In the genomic region with DNA sequence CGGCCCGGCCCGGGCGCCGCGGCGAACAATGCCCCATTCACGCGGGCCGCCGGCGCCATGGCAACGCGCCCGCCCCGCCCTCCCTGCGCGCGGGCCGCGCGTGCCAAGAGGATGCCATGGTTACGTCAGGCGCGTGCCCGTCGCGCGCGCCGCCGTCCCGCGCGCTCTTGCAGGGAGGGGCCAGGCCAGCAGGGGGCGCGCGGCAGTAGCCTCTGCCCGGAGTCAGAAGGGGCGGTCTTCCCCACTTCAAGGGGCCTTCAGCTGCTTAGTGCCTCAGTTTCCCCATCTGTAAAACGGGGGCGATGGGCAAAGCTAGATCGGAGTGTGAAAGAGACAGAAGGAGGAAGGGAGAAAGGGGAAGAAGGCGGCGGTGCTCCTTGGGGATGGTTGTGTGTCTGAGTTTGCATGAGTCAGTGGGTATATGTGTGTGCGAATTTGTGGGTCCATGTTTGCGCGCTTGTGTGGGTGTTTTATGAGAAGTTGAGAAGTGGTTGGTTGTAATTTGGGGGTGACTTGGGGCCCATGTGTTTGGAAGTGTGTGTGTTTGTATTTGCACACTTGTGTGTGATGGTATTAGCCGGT, we compare ENCODE assay signal across 1 cellular context.
A peak's percentile ranks its signal among the peaks of the same experiment; 100 is the strongest.
TF ChIP-seq lines count a peak whose summit lies in the region.

No MANE protein-coding gene starts in this region.

TF ChIP-seq in HepG2, 621 proteins besides CTCF, POLR2A, EP300 and RAD21 (continues in another document):
- TF ChIP-seq, protein P1, sequence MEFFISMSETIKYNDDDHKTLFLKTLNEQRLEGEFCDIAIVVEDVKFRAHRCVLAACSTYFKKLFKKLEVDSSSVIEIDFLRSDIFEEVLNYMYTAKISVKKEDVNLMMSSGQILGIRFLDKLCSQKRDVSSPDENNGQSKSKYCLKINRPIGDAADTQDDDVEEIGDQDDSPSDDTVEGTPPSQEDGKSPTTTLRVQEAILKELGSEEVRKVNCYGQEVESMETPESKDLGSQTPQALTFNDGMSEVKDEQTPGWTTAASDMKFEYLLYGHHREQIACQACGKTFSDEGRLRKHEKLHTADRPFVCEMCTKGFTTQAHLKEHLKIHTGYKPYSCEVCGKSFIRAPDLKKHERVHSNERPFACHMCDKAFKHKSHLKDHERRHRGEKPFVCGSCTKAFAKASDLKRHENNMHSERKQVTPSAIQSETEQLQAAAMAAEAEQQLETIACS (CRISPR knock-in tag; IDR thresholded peaks at IDR 0.05), result peak; percentile 99
- TF ChIP-seq ZNF263 (CRISPR knock-in tag; IDR thresholded peaks at IDR 0.05), result no peak
- TF ChIP-seq ZNF589 (CRISPR knock-in tag; conservative IDR thresholded peaks at IDR 0.05), result no peak
- TF ChIP-seq, protein P2, sequence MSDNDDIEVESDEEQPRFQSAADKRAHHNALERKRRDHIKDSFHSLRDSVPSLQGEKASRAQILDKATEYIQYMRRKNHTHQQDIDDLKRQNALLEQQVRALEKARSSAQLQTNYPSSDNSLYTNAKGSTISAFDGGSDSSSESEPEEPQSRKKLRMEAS (IDR thresholded peaks at IDR 0.05), result peak; percentile 63
- TF ChIP-seq, protein P3, sequence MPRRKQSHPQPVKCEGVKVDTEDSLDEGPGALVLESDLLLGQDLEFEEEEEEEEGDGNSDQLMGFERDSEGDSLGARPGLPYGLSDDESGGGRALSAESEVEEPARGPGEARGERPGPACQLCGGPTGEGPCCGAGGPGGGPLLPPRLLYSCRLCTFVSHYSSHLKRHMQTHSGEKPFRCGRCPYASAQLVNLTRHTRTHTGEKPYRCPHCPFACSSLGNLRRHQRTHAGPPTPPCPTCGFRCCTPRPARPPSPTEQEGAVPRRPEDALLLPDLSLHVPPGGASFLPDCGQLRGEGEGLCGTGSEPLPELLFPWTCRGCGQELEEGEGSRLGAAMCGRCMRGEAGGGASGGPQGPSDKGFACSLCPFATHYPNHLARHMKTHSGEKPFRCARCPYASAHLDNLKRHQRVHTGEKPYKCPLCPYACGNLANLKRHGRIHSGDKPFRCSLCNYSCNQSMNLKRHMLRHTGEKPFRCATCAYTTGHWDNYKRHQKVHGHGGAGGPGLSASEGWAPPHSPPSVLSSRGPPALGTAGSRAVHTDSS (CRISPR knock-in tag; conservative IDR thresholded peaks at IDR 0.05), result no peak
- TF ChIP-seq PHF5A (CRISPR knock-in tag; IDR thresholded peaks at IDR 0.05; ENCODE audit: low read depth, unreplicated experiment), result no peak
- TF ChIP-seq MED1 (CRISPR knock-in tag; IDR thresholded peaks at IDR 0.05), result 0 out of 2 replicates have a peak, but pooled peaks have one; percentile 35
- TF ChIP-seq EEA1 (CRISPR knock-in tag; IDR thresholded peaks at IDR 0.05; ENCODE audit: borderline replicate concordance), result 0 out of 2 replicates have a peak, but pooled peaks have one; percentile 44
- TF ChIP-seq, protein P4, sequence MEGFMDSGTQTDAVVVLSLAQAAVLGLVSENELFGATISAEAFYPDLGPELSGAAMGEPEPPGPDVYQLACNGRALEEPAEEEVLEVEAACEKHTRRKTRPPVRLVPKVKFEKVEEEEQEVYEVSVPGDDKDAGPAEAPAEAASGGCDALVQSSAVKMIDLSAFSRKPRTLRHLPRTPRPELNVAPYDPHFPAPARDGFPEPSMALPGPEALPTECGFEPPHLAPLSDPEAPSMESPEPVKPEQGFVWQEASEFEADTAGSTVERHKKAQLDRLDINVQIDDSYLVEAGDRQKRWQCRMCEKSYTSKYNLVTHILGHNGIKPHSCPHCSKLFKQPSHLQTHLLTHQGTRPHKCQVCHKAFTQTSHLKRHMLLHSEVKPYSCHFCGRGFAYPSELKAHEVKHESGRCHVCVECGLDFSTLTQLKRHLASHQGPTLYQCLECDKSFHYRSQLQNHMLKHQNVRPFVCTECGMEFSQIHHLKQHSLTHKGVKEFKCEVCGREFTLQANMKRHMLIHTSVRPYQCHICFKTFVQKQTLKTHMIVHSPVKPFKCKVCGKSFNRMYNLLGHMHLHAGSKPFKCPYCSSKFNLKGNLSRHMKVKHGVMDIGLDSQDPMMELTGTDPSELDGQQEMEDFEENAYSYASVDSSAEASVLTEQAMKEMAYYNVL (CRISPR knock-in tag; IDR thresholded peaks at IDR 0.05; ENCODE audit: borderline replicate concordance), result no peak
- no peak for TF ChIP-seq ZNF891 (CRISPR knock-in tag; IDR thresholded peaks at IDR 0.05)
- no peak for TF ChIP-seq ZNF709 (CRISPR knock-in tag; IDR thresholded peaks at IDR 0.05)
- no peak for TF ChIP-seq MTA3 (CRISPR knock-in tag; IDR thresholded peaks at IDR 0.05)
- TF ChIP-seq ZNF44 (CRISPR knock-in tag; IDR thresholded peaks at IDR 0.05), result no peak
- no peak for TF ChIP-seq ZNF160 (CRISPR knock-in tag; IDR thresholded peaks at IDR 0.05)
- TF ChIP-seq ZSCAN29 (CRISPR knock-in tag; conservative IDR thresholded peaks at IDR 0.05), result no peak; the same call in 1 of the 2 replicates
- no peak for TF ChIP-seq NFE2L1 (CRISPR knock-in tag; IDR thresholded peaks at IDR 0.05; ENCODE audit: borderline replicate concordance)
- no peak for TF ChIP-seq MED8 (CRISPR knock-in tag; IDR thresholded peaks at IDR 0.05; ENCODE audit: insufficient replicate concordance)
- TF ChIP-seq ISL2 (CRISPR knock-in tag; IDR thresholded peaks at IDR 0.05), result no peak
- TF ChIP-seq HHEX (CRISPR knock-in tag; IDR thresholded peaks at IDR 0.05), result no peak
- TF ChIP-seq SPEN (CRISPR knock-in tag; IDR thresholded peaks at IDR 0.05; ENCODE audit: low read depth), result peak; percentile 37; the same call in 1 of the 2 replicates
- TF ChIP-seq ARNTL (CRISPR knock-in tag; IDR thresholded peaks at IDR 0.05), result 0 out of 2 replicates have a peak, but pooled peaks have one; percentile 33
- TF ChIP-seq ZNF335 (CRISPR knock-in tag; IDR thresholded peaks at IDR 0.05), result no peak
- no peak for TF ChIP-seq NRL (CRISPR knock-in tag; IDR thresholded peaks at IDR 0.05; ENCODE audit: borderline replicate concordance)
- 0 out of 2 replicates have a peak, but pooled peaks have one; percentile 52 for TF ChIP-seq FOXO1 (CRISPR knock-in tag; IDR thresholded peaks at IDR 0.05)
- no peak for TF ChIP-seq ZNF460 (CRISPR knock-in tag; IDR thresholded peaks at IDR 0.05; ENCODE audit: borderline replicate concordance)
- peak; percentile 79; the same call in 1 of the 2 replicates for TF ChIP-seq ZNF788 (CRISPR knock-in tag; IDR thresholded peaks at IDR 0.05; ENCODE audit: borderline replicate concordance)
- TF ChIP-seq RFXANK (CRISPR knock-in tag; IDR thresholded peaks at IDR 0.05), result no peak
- peak; percentile 4; the same call in 1 of the 2 replicates for TF ChIP-seq ZNF607 (CRISPR knock-in tag; IDR thresholded peaks at IDR 0.05; ENCODE audit: borderline replicate concordance)
- no peak for TF ChIP-seq ZNF354B (CRISPR knock-in tag; IDR thresholded peaks at IDR 0.05)
- TF ChIP-seq, protein P5, sequence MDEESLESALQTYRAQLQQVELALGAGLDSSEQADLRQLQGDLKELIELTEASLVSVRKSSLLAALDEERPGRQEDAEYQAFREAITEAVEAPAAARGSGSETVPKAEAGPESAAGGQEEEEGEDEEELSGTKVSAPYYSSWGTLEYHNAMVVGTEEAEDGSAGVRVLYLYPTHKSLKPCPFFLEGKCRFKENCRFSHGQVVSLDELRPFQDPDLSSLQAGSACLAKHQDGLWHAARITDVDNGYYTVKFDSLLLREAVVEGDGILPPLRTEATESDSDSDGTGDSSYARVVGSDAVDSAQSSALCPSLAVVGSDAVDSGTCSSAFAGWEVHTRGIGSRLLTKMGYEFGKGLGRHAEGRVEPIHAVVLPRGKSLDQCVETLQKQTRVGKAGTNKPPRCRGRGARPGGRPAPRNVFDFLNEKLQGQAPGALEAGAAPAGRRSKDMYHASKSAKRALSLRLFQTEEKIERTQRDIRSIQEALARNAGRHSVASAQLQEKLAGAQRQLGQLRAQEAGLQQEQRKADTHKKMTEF (CRISPR knock-in tag; IDR thresholded peaks at IDR 0.05), result peak; percentile 30; the same call in 1 of the 2 replicates
- TF ChIP-seq SMAD3 (CRISPR knock-in tag; IDR thresholded peaks at IDR 0.05), result 0 out of 2 replicates have a peak, but pooled peaks have one; percentile 35
- TF ChIP-seq ZMYM4 (CRISPR knock-in tag; IDR thresholded peaks at IDR 0.05), result peak; percentile 50; the same call in 1 of the 2 replicates
- peak; percentile 21; the same call in 1 of the 2 replicates for TF ChIP-seq NCOA2 (CRISPR knock-in tag; IDR thresholded peaks at IDR 0.05)
- no peak for TF ChIP-seq HOXA7 (CRISPR knock-in tag; IDR thresholded peaks at IDR 0.05)
- TF ChIP-seq, protein P6, sequence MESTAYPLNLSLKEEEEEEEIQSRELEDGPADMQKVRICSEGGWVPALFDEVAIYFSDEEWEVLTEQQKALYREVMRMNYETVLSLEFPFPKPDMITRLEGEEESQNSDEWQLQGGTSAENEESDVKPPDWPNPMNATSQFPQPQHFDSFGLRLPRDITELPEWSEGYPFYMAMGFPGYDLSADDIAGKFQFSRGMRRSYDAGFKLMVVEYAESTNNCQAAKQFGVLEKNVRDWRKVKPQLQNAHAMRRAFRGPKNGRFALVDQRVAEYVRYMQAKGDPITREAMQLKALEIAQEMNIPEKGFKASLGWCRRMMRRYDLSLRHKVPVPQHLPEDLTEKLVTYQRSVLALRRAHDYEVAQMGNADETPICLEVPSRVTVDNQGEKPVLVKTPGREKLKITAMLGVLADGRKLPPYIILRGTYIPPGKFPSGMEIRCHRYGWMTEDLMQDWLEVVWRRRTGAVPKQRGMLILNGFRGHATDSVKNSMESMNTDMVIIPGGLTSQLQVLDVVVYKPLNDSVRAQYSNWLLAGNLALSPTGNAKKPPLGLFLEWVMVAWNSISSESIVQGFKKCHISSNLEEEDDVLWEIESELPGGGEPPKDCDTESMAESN (CRISPR knock-in tag; conservative IDR thresholded peaks at IDR 0.05), result 0 out of 2 replicates have a peak, but pooled peaks have one; percentile 46
- TF ChIP-seq ZFP82 (CRISPR knock-in tag; IDR thresholded peaks at IDR 0.05; ENCODE audit: borderline replicate concordance), result peak; percentile 61; the same call in 1 of the 2 replicates
- TF ChIP-seq, protein P7, sequence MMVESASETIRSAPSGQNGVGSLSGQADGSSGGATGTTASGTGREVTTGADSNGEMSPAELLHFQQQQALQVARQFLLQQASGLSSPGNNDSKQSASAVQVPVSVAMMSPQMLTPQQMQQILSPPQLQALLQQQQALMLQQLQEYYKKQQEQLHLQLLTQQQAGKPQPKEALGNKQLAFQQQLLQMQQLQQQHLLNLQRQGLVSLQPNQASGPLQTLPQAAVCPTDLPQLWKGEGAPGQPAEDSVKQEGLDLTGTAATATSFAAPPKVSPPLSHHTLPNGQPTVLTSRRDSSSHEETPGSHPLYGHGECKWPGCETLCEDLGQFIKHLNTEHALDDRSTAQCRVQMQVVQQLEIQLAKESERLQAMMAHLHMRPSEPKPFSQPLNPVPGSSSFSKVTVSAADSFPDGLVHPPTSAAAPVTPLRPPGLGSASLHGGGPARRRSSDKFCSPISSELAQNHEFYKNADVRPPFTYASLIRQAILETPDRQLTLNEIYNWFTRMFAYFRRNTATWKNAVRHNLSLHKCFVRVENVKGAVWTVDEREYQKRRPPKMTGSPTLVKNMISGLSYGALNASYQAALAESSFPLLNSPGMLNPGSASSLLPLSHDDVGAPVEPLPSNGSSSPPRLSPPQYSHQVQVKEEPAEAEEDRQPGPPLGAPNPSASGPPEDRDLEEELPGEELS (CRISPR knock-in tag; IDR thresholded peaks at IDR 0.05), result no peak
- TF ChIP-seq REPIN1 (CRISPR knock-in tag; IDR thresholded peaks at IDR 0.05; ENCODE audit: borderline replicate concordance, low read depth), result peak; percentile 48; the same call in 1 of the 2 replicates
- TF ChIP-seq, protein P8, sequence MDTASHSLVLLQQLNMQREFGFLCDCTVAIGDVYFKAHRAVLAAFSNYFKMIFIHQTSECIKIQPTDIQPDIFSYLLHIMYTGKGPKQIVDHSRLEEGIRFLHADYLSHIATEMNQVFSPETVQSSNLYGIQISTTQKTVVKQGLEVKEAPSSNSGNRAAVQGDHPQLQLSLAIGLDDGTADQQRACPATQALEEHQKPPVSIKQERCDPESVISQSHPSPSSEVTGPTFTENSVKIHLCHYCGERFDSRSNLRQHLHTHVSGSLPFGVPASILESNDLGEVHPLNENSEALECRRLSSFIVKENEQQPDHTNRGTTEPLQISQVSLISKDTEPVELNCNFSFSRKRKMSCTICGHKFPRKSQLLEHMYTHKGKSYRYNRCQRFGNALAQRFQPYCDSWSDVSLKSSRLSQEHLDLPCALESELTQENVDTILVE (CRISPR knock-in tag; IDR thresholded peaks at IDR 0.05), result peak; percentile 58; the same call in 1 of the 2 replicates
- TF ChIP-seq NCOR1 (IDR thresholded peaks at IDR 0.05; ENCODE audit: borderline replicate concordance, low read length), result no peak
- TF ChIP-seq ZNF225 (CRISPR knock-in tag; IDR thresholded peaks at IDR 0.05), result no peak
- TF ChIP-seq, protein P9, sequence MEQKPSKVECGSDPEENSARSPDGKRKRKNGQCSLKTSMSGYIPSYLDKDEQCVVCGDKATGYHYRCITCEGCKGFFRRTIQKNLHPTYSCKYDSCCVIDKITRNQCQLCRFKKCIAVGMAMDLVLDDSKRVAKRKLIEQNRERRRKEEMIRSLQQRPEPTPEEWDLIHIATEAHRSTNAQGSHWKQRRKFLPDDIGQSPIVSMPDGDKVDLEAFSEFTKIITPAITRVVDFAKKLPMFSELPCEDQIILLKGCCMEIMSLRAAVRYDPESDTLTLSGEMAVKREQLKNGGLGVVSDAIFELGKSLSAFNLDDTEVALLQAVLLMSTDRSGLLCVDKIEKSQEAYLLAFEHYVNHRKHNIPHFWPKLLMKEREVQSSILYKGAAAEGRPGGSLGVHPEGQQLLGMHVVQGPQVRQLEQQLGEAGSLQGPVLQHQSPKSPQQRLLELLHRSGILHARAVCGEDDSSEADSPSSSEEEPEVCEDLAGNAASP (CRISPR knock-in tag; IDR thresholded peaks at IDR 0.05; ENCODE audit: borderline replicate concordance), result peak; percentile 60; the same call in 1 of the 2 replicates
- TF ChIP-seq SIN3A (IDR thresholded peaks at IDR 0.05; ENCODE audit: borderline replicate concordance, low read depth, low read length), result peak; percentile 36; the same call in 1 of the 2 replicates
- no peak for TF ChIP-seq SNAPC2 (CRISPR knock-in tag; IDR thresholded peaks at IDR 0.05)
- TF ChIP-seq ATRX (CRISPR knock-in tag; IDR thresholded peaks at IDR 0.05; ENCODE audit: borderline replicate concordance), result no peak
